In genomic region chr5:159640376-159640775, GRCh38 we compare ENCODE assay signal across 14 cellular contexts.
DNase-seq lines count a peak whose midpoint lies in the region; ATAC-seq lines count a peak whose summit lies in the region.
"Had no signal": no experiment of that assay in that cellular context is flagged by ENCODE, and none has a peak within 500 bp of the region (broad histone marks: within the 10 kb centered on the region; RNA-seq: fewer than 3 reads in every experiment).

No MANE protein-coding gene starts in this region.

- H3K27ac Mint-ChIP-seq in stimulated activated effector memory CD8-positive, alpha-beta T cell treated with anti-CD3 and anti-CD28 coated beads, Interleukin-12 subunit alpha, Interleukin-12 subunit beta, amount 100 ng/mL, for 72 hours, result no peak overlapping the region
- H3K27ac Mint-ChIP-seq: B cell; CD8-positive, alpha-beta T cell; GM23338 had no signal

- H3K4me3 Mint-ChIP-seq in stimulated activated effector memory CD8-positive, alpha-beta T cell treated with anti-CD3 and anti-CD28 coated beads, Interleukin-12 subunit alpha, Interleukin-12 subunit beta, amount 100 ng/mL, for 72 hours, result no peak overlapping the region
- H3K4me3 Mint-ChIP-seq: B cell; CD8-positive, alpha-beta T cell; GM23338 had no signal

- peaks cover 7% of the 10 kb centered on the region for H3K9me3 Mint-ChIP-seq in stimulated activated effector memory CD8-positive, alpha-beta T cell treated with anti-CD3 and anti-CD28 coated beads, Interleukin-12 subunit alpha, Interleukin-12 subunit beta, amount 100 ng/mL, for 72 hours
- H3K9me3 Mint-ChIP-seq: GM23338 had no signal

- ATAC-seq in stimulated activated effector memory CD8-positive, alpha-beta T cell treated with anti-CD3 and anti-CD28 coated beads, Interleukin-12 subunit alpha, Interleukin-12 subunit beta, amount 100 ng/mL, for 72 hours, result peak; percentile 13
- ATAC-seq in HG03175 (IDR thresholded peaks at IDR 0.05; ENCODE audit: unreplicated experiment), result no peak
- ATAC-seq: CD8-positive, alpha-beta T cell; GM23338 had no signal

- H3K4me1 Mint-ChIP-seq in stimulated activated effector memory CD8-positive, alpha-beta T cell treated with anti-CD3 and anti-CD28 coated beads, Interleukin-12 subunit alpha, Interleukin-12 subunit beta, amount 100 ng/mL, for 72 hours, result no peaks in the 10 kb centered on the region
- H3K4me1 Mint-ChIP-seq: B cell had no signal

- DNase-seq in DMS53 (lab: John Stamatoyannopoulos, UW) (peak; percentile 47), DMS53 treated with DMSO at 0.1 percent for 48 hours (lab: John Stamatoyannopoulos, UW; ENCODE audit: unreplicated experiment) (no peak), NCI-H524 (lab: John Stamatoyannopoulos, UW) (peak; percentile 83 to 93), myocyte (ENCODE audit: low read depth) (peak; percentile 92), COLO829 (ENCODE audit: low spot score) (no peak)
- DNase-seq in stimulated activated effector memory CD8-positive, alpha-beta T cell treated with anti-CD3 and anti-CD28 coated beads, Interleukin-12 subunit alpha, Interleukin-12 subunit beta, amount 100 ng/mL, for 72 hours (ENCODE audit: low spot score in 2 of 2), result no peak
- DNase-seq: 8988T; CD8-positive, alpha-beta T cell; COR-L47; GDM1; HCEC 1CT had no signal

- no peaks in the 10 kb centered on the region for H3K36me3 Mint-ChIP-seq in stimulated activated effector memory CD8-positive, alpha-beta T cell treated with anti-CD3 and anti-CD28 coated beads, Interleukin-12 subunit alpha, Interleukin-12 subunit beta, amount 100 ng/mL, for 72 hours
- H3K36me3 Mint-ChIP-seq: CD8-positive, alpha-beta T cell had no signal

Comparison
In these comparisons a context has a peak if more than half of its experiments do, and no peak if none do; other contexts are left out.
1. DNase-seq: peak in DMS53 (single experiment), NCI-H524 (2 of 2) and myocyte (single experiment); none in DMS53 treated with DMSO at 0.1 percent for 48 hours (single experiment), stimulated activated effector memory CD8-positive, alpha-beta T cell treated with anti-CD3 and anti-CD28 coated beads, Interleukin-12 subunit alpha, Interleukin-12 subunit beta, amount 100 ng/mL, for 72 hours (0 of 2) and COLO829 (single experiment).